Comparison of ENCODE assay signal across 22 cellular contexts in the genomic region with DNA sequence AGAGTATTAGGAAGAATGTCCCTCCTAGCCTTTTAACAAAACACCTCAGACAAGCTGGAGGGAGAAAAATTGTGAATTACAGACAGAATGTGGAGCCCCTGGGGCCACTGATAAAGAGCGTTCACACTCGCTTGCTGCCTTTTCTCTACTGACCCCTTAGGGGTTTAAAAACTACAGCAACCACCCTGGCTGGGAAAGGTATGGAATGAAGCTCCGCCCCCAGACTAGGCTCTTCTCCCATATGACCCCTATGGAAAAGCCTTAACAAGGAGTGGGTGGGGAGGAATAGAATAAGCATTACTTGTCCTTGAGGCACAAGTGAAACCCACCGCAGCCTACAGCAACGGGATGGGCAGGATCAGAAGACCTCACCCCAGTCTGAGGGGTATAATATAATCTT. TPM values are rescaled to one million over a fixed set of nuclear protein-coding genes. Genes with fewer than 3 reads are reported as not detected.
DNase-seq lines count a peak whose midpoint lies in the region; ATAC-seq and TF ChIP-seq lines count a peak whose summit lies in the region.
"Had no signal": no experiment of that assay in that cellular context is flagged by ENCODE, and none has a peak within 500 bp of the region (broad histone marks: within the 10 kb centered on the region; RNA-seq: fewer than 3 reads in every experiment).

No MANE protein-coding gene starts in this region.

- peaks cover 2% of the 10 kb centered on the region for H3K36me3 ChIP-seq in mammary epithelial cell (ENCODE audit: insufficient read depth, low read length)
- no peaks in the 10 kb centered on the region for H3K36me3 ChIP-seq in iPS DF 6.9 (ENCODE audit: control insufficient read depth, insufficient read depth, low read length)
- H3K36me3 ChIP-seq in neural progenitor cell, result peaks cover 13% of the 10 kb centered on the region
- no peaks in the 10 kb centered on the region for H3K36me3 ChIP-seq in adrenal gland (replicated peaks in 1 of 2)
- H3K36me3 ChIP-seq: left lung, sigmoid colon, vagina had no signal

- peaks cover 9% of the 10 kb centered on the region; the same call in 1 of the 2 replicates for H3K79me2 ChIP-seq in H9 (ENCODE audit: insufficient read depth, low read length)
- H3K79me2 ChIP-seq in mammary epithelial cell (ENCODE audit: insufficient read depth, low read length), result peaks cover 72% of the 10 kb centered on the region
- H3K79me2 ChIP-seq in neural progenitor cell (ENCODE audit: low read depth), result peaks cover 96% of the 10 kb centered on the region

- no peak for ATAC-seq in HG03039 (IDR thresholded peaks at IDR 0.05; ENCODE audit: unreplicated experiment)
- ATAC-seq: activated CD4-positive, CD25-positive, alpha-beta regulatory T cell treated with anti-CD3 and anti-CD28 coated beads, Interleukin-2, amount 50 U/mL, for 24 hours; activated CD8-positive, alpha-beta T cell treated with anti-CD3 and anti-CD28 coated beads, Interleukin-2, amount 10 ng/mL, durations not matched to agents 7 days and 5 days; activated T-cell treated with anti-CD3 and anti-CD28 coated beads, Interleukin-2, amount 50 U/mL, for 4 hours; left lung had no signal

- H3K4me3 Mint-ChIP-seq in H9 (no peak overlapping the region; a peak in 1 of 5 replicates), neural progenitor cell (no peak overlapping the region), HFFc6 (no peak overlapping the region)
- H3K4me3 Mint-ChIP-seq: activated CD8-positive, alpha-beta T cell treated with anti-CD3 and anti-CD28 coated beads, Interleukin-2, amount 10 ng/mL, durations not matched to agents 7 days and 5 days; activated T-cell treated with anti-CD3 and anti-CD28 coated beads, Interleukin-2, amount 50 U/mL, for 4 hours; central memory CD8-positive, alpha-beta T cell had no signal

- no peak overlapping the region for H3K56ac ChIP-seq in H9 (ENCODE audit: insufficient read length, low read depth, low read length)

- H3T11ph ChIP-seq in H9 (ENCODE audit: low read length), result no peak overlapping the region

- peak overlapping the region; percentile 84 to 92 (median 91); a peak in 5 of 7 replicates for H3K27ac Mint-ChIP-seq in H9
- H3K27ac Mint-ChIP-seq in neural progenitor cell, result no peak overlapping the region
- no peak overlapping the region for H3K27ac Mint-ChIP-seq in HFFc6
- H3K27ac Mint-ChIP-seq: activated CD8-positive, alpha-beta T cell treated with anti-CD3 and anti-CD28 coated beads, Interleukin-2, amount 10 ng/mL, durations not matched to agents 7 days and 5 days had no signal

- H3K4me1 Mint-ChIP-seq in H9 (peaks cover 23 to 26% of the 10 kb centered on the region in 2 experiments), neural progenitor cell (peaks cover 7% of the 10 kb centered on the region), HFFc6 (ENCODE audit: low read depth) (peaks cover 38% of the 10 kb centered on the region)
- H3K4me1 Mint-ChIP-seq: central memory CD8-positive, alpha-beta T cell had no signal

- no peak overlapping the region for H4K91ac ChIP-seq in H9 (ENCODE audit: insufficient read length, low read depth, low read length)

- no peak overlapping the region for H2BK20ac ChIP-seq in H9 (ENCODE audit: low read depth, low read length, poor library complexity, severe bottlenecking)

- H3K4me1 ChIP-seq in H9 (ENCODE audit: insufficient read depth, low read length) (0 out of 2 replicates have a peak, but pooled peaks cover 5% of the 10 kb centered on the region), mammary epithelial cell (ENCODE audit: insufficient read depth, low read length) (peaks cover 22% of the 10 kb centered on the region), iPS DF 6.9 (ENCODE audit: control insufficient read depth, insufficient read depth, low read length) (peaks cover 3% of the 10 kb centered on the region; the same call in 1 of the 2 replicates), neural progenitor cell (peaks cover 20% of the 10 kb centered on the region), adrenal gland (replicated peaks in 1 of 2) (no peaks in the 10 kb centered on the region)

- H2BK5ac ChIP-seq in H9 (ENCODE audit: insufficient read length, low read length), result no peak overlapping the region

- H3F3A ChIP-seq in neural progenitor cell (ENCODE audit: low read depth), result peaks cover 8% of the 10 kb centered on the region

- no peak for TF ChIP-seq POLR2A in adrenal gland (IDR thresholded peaks at IDR 0.05)

- no peak overlapping the region for H3K23ac ChIP-seq in H9 (ENCODE audit: insufficient read length, low read depth, low read length)

- CTCF ChIA-PET in mammary epithelial cell (lab: Charles Lee; ENCODE audit: low non-redundant PET), result no interaction called here

- H3K9me3 Mint-ChIP-seq in H9, result peaks cover 0 to 9% of the 10 kb centered on the region in 2 experiments; a peak in 3 of 5 replicates
- peaks cover 33% of the 10 kb centered on the region for H3K9me3 Mint-ChIP-seq in neural progenitor cell
- H3K9me3 Mint-ChIP-seq in HFFc6, result no peaks in the 10 kb centered on the region
- H3K9me3 Mint-ChIP-seq: activated T-cell treated with anti-CD3 and anti-CD28 coated beads, Interleukin-2, amount 50 U/mL, for 4 hours had no signal

- dilution Hi-C loops in mammary epithelial cell (cut with HindIII; ENCODE audit: low sequenced_read_pairs), result no loop called here

- H3K23me2 ChIP-seq in H9 (ENCODE audit: insufficient read length, low read depth, low read length, poor library complexity, severe bottlenecking), result no peaks in the 10 kb centered on the region

- H4K20me1 ChIP-seq in H9 (ENCODE audit: control insufficient read depth, insufficient read depth, insufficient read length), result no peaks in the 10 kb centered on the region
- no peaks in the 10 kb centered on the region for H4K20me1 ChIP-seq in mammary epithelial cell (ENCODE audit: insufficient read depth, low read length)
- H4K20me1 ChIP-seq in neural progenitor cell (ENCODE audit: low read depth), result no peaks in the 10 kb centered on the region

- no peak overlapping the region for H3K9ac ChIP-seq in H9 (ENCODE audit: extremely low read depth, insufficient read length, low read length)
- H3K9ac ChIP-seq in mammary epithelial cell (ENCODE audit: insufficient read depth, low read length), result no peak overlapping the region
- no peak overlapping the region for H3K9ac ChIP-seq in neural progenitor cell

- no peak overlapping the region for H2BK15ac ChIP-seq in H9 (ENCODE audit: low read depth, low read length)

- H2AFZ ChIP-seq in H9 (ENCODE audit: low read length) (no peak overlapping the region), mammary epithelial cell (ENCODE audit: low read depth, low read length) (peak overlapping the region; percentile 66), neural progenitor cell (replicated peaks) (no peak overlapping the region)

- H3K36me3 Mint-ChIP-seq in H9 (ENCODE audit: insufficient read depth in 1 of 3, low read depth in 3 of 3) (peaks cover 34 to 43% (median 41%) of the 10 kb centered on the region in 3 experiments), neural progenitor cell (peaks cover 61% of the 10 kb centered on the region), HFFc6 (ENCODE audit: low read depth) (peaks cover 43% of the 10 kb centered on the region)

- no peaks in the 10 kb centered on the region for H3K27me3 Mint-ChIP-seq in H9 (ENCODE audit: low read depth)
- H3K27me3 Mint-ChIP-seq in neural progenitor cell (ENCODE audit: insufficient read depth, low read depth), result peaks cover 2% of the 10 kb centered on the region
- H3K27me3 Mint-ChIP-seq in HFFc6 (ENCODE audit: insufficient read depth), result no peaks in the 10 kb centered on the region; the same call in 1 of the 2 replicates
- H3K27me3 Mint-ChIP-seq: central memory CD8-positive, alpha-beta T cell had no signal

- H3K9me3 ChIP-seq in H9 (ENCODE audit: control insufficient read depth, low read depth, low read length), result no peaks in the 10 kb centered on the region
- H3K9me3 ChIP-seq in mammary epithelial cell (replicated peaks; ENCODE audit: insufficient read depth, low read length), result no peaks in the 10 kb centered on the region
- no peaks in the 10 kb centered on the region for H3K9me3 ChIP-seq in iPS DF 6.9 (ENCODE audit: control insufficient read depth, insufficient read depth, low read length)
- H3K9me3 ChIP-seq in neural progenitor cell (ENCODE audit: low read depth), result peaks cover 5% of the 10 kb centered on the region
- peaks cover 0 to 3% (median 0%) of the 10 kb centered on the region in 3 donors for H3K9me3 ChIP-seq in adrenal gland (replicated peaks in 1 of 3)
- H3K9me3 ChIP-seq: left lung, sigmoid colon, vagina had no signal

- H3K27me3 ChIP-seq in H9 (ENCODE audit: insufficient read depth, low read length) (no peaks in the 10 kb centered on the region), mammary epithelial cell (ENCODE audit: insufficient read depth, low read length) (no peaks in the 10 kb centered on the region), iPS DF 6.9 (ENCODE audit: control insufficient read depth, insufficient read depth, low read length) (no peaks in the 10 kb centered on the region), neural progenitor cell (no peaks in the 10 kb centered on the region), adrenal gland (no peaks in the 10 kb centered on the region)
- H3K27me3 ChIP-seq: left lung, sigmoid colon, vagina had no signal

- no peak overlapping the region for H2BK120ac ChIP-seq in H9 (ENCODE audit: low read depth, low read length, poor library complexity, severe bottlenecking)

- H3K27ac ChIP-seq in H9 (ENCODE audit: insufficient read length, low read depth, low read length) (no peak overlapping the region), mammary epithelial cell (ENCODE audit: insufficient read depth, low read depth, low read length) (peak overlapping the region; percentile 76), iPS DF 6.9 (ENCODE audit: low read length) (no peak overlapping the region), neural progenitor cell (peak overlapping the region; percentile 61), adrenal gland (no peak overlapping the region)
- H3K27ac ChIP-seq: left lung, RWPE1, sigmoid colon, vagina had no signal

- no peak overlapping the region for H4K8ac ChIP-seq in H9 (replicated peaks; ENCODE audit: insufficient read length, low read depth, low read length)

- no peak overlapping the region for H2AK5ac ChIP-seq in H9 (ENCODE audit: insufficient read length, low read length)

- no CpG with 5 or more reads among the region's 5 CpGs for WGBS in H9 (ENCODE audit: extremely low coverage, insufficient read length, low lambda C conversion rate)
- WGBS in mammary epithelial cell (ENCODE audit: low coverage, missing lambda C conversion rate), result 48% methylated on average over 5 of the region's 5 CpGs
- WGBS in iPS DF 6.9 (ENCODE audit: insufficient coverage, insufficient read length), result no CpG with 5 or more reads among the region's 5 CpGs
- 91 to 95% (median 94%) methylated on average over 5 of the region's 5 CpGs for WGBS in adrenal gland, 4 donors

- H3K14ac ChIP-seq in H9 (ENCODE audit: insufficient read depth, low read length), result no peak overlapping the region

- H2BK12ac ChIP-seq in H9 (ENCODE audit: insufficient read length, low read depth, low read length), result no peak overlapping the region

- H3K4ac ChIP-seq in H9 (ENCODE audit: low read depth, low read length), result no peak overlapping the region

- no TSS peak for BruUV-seq in mammary epithelial cell (replicated peaks; lab: Mats Ljungman, UMichigan)

- in situ Hi-C loops in mammary epithelial cell (cut with MboI; ENCODE audit: low sequenced_read_pairs in 2 of 2), result no loop called here

- H3K4me2 ChIP-seq in H9 (ENCODE audit: insufficient read depth, insufficient read length, low read length) (no peak overlapping the region), mammary epithelial cell (ENCODE audit: insufficient read depth, low read depth, low read length) (peak overlapping the region; percentile 73), neural progenitor cell (peak overlapping the region; percentile 30)

- DNase-seq in H9 (peak; percentile 71), mammary epithelial cell (no peak), iPS DF 6.9 (ENCODE audit: low read depth, low spot score) (peak; percentile 16), neural progenitor cell (ENCODE audit: low spot score) (peak; percentile 69), adrenal gland (no peak), HFFc6 (no peak)
- DNase-seq in activated naive CD4-positive, alpha-beta T cell treated with Interleukin-2 at 50 U/mL for 16 hours, result no peak
- DNase-seq: activated CD8-positive, alpha-beta T cell treated with anti-CD3 and anti-CD28 coated beads, Interleukin-2, amount 10 ng/mL, durations not matched to agents 7 days and 5 days; activated naive CD4-positive, alpha-beta T cell treated with anti-CD3 and anti-CD28 coated beads, Interleukin-2, amount 50 U/mL, for 16 hours; activated T-cell treated with anti-CD3 and anti-CD28 coated beads, Interleukin-2, amount 50 U/mL, for 4 hours; anterior cingulate cortex; C1 segment of cervical spinal cord; KBM-7; left lung; NCI-H1694 treated with DMSO at 0.1 percent for 48 hours; NCI-H526 treated with DMSO at 0.1 percent for 48 hours; sigmoid colon had no signal

- H4K5ac ChIP-seq in H9 (ENCODE audit: insufficient read length, low read depth, low read length), result no peak overlapping the region

- H3K18ac ChIP-seq in H9 (ENCODE audit: insufficient read length, low read depth, low read length), result no peak overlapping the region

- H3K4me3 ChIP-seq in mammary epithelial cell (replicated peaks in 1 of 3; ENCODE audit: insufficient read depth in 1 of 3, low read depth in 2 of 3, low read length in 3 of 3), result no peak overlapping the region
- no peak overlapping the region for H3K4me3 ChIP-seq in iPS DF 6.9 (ENCODE audit: low read length)
- no peak overlapping the region for H3K4me3 ChIP-seq in neural progenitor cell
- no peak overlapping the region for H3K4me3 ChIP-seq in adrenal gland
- H3K4me3 ChIP-seq: left lung, sigmoid colon, vagina had no signal

- intact Hi-C loops in mammary epithelial cell (cut with micrococcal nuclease) (no loop called here), adrenal gland (cut with DNase I) (no loop called here)

- no peaks in the 10 kb centered on the region for H3K79me1 ChIP-seq in H9 (ENCODE audit: insufficient read depth, low read depth, low read length, poor library complexity, severe bottlenecking)

- peak; percentile 18; the same call in 1 of the 3 replicates for TF ChIP-seq CTCF in H9 (conservative IDR thresholded peaks at IDR 0.05)
- TF ChIP-seq CTCF in mammary epithelial cell (conservative IDR thresholded peaks at IDR 0.05 in 1 of 2, IDR thresholded peaks at IDR 0.05 in 1 of 2; ENCODE audit: extremely low read depth in 1 of 2, insufficient read depth in 1 of 2, low read depth in 1 of 2, low read length in 2 of 2), result no peak
- no peak for TF ChIP-seq CTCF in neural progenitor cell (IDR thresholded peaks at IDR 0.05)
- TF ChIP-seq CTCF in adrenal gland (IDR thresholded peaks at IDR 0.05), result no peak
- no peak for TF ChIP-seq CTCF in HFFc6 (IDR thresholded peaks at IDR 0.05)

RNA-seq across cellular contexts. Expression of a gene that starts 26.3 kb away (rescaled TPM):
- total RNA-seq in H9 (2021) (27.3 and 30.1 TPM in 2 replicates), mammary epithelial cell (10 to 100 TPM; 21.6 to 34.3 TPM), neural progenitor cell (ENCODE audit: low replicate concordance) (33.8 and 47.5 TPM in 2 replicates), adrenal gland (10 to 100 TPM in 3 of 8 donors, 1 to 10 TPM in 5; 7.4 to 15.4 (median 9.7) TPM)
- polyA plus RNA-seq in mammary epithelial cell (7.3 TPM), adrenal gland (1 to 10 TPM; 1.4 to 7.5 (median 2.2) TPM)
- 32.4 TPM for polyA minus RNA-seq in mammary epithelial cell
- total RNA-seq in HFFc6 (2021; fragmentation: NEBNext Ultra II Directional; extraction: Animal tissue kit (Norgen Biotek cat#: 25700)), result 10 to 100 TPM; 17.1 to 23.2 (median 18.2) TPM

Comparison
In these comparisons a context has a peak if more than half of its experiments do, and no peak if none do; other contexts are left out.
1. DNase-seq: peak in H9 (single experiment), iPS DF 6.9 (single experiment) and neural progenitor cell (single experiment); none in mammary epithelial cell (single experiment), activated naive CD4-positive, alpha-beta T cell treated with Interleukin-2 at 50 U/mL for 16 hours (single experiment), adrenal gland (0 of 7) and HFFc6 (single experiment).
2. H3K27ac ChIP-seq: peak in mammary epithelial cell (single experiment) and neural progenitor cell (single experiment); none in H9 (single experiment), iPS DF 6.9 (single experiment) and adrenal gland (0 of 5).
3. H3K27ac Mint-ChIP-seq: peak in H9 (3 of 3); none in neural progenitor cell (single experiment) and HFFc6 (single experiment).